Comparison of ENCODE assay signal across 8 cellular contexts in genomic region chr12:125183187-125184067, GRCh38. TPM values are rescaled to one million over a fixed set of nuclear protein-coding genes. Genes with fewer than 3 reads are reported as not detected.
DNase-seq lines count a peak whose midpoint lies in the region; ATAC-seq and TF ChIP-seq lines count a peak whose summit lies in the region.

No MANE protein-coding gene starts in this region.

- peaks cover 37% of the 10 kb centered on the region for H3K27me3 ChIP-seq in upper lobe of right lung

- TF ChIP-seq CTCF in upper lobe of right lung (IDR thresholded peaks at IDR 0.05), result peak; percentile 100

- ATAC-seq in GM21529 (IDR thresholded peaks at IDR 0.05; ENCODE audit: unreplicated experiment) (peak; percentile 77), upper lobe of right lung (peak; percentile 89)

- no peak overlapping the region for H3K27ac ChIP-seq in upper lobe of right lung

- H3K9me3 ChIP-seq in upper lobe of right lung, result no peaks in the 10 kb centered on the region

- H3K36me3 ChIP-seq in upper lobe of right lung, result no peaks in the 10 kb centered on the region

- peaks cover 16% of the 10 kb centered on the region for H3K4me1 ChIP-seq in upper lobe of right lung

- H3K4me3 ChIP-seq in Jurkat, Clone E6-1 (ENCODE audit: low read length), result no peak overlapping the region
- H3K4me3 ChIP-seq in upper lobe of right lung, result no peak overlapping the region

- DNase-seq in EH (ENCODE audit: low read depth), result peak; percentile 82
- peak; percentile 57 for DNase-seq in Jurkat, Clone E6-1 (ENCODE audit: low read depth, low spot score)
- peak; percentile 44 to 67 for DNase-seq in SHP77 (lab: John Stamatoyannopoulos, UW)
- DNase-seq in activated naive CD4-positive, alpha-beta T cell treated with Interleukin-2 at 50 U/mL for 16 hours, result peak; percentile 82
- DNase-seq in head of caudate nucleus, result peak; percentile 77 to 96 (median 92)
- DNase-seq in posterior cingulate gyrus, result peak; percentile 89 to 99 (median 92)
- DNase-seq in upper lobe of right lung, result peak; percentile 86

- intact Hi-C loops in head of caudate nucleus (cut with DNase I), result loop anchor here (10.0 kb wide), 2 partner anchors 151 to 221 kb away; no protein-coding TSS in a partner anchor
- intact Hi-C loops in posterior cingulate gyrus (cut with DNase I), result loop anchor here (2.0 to 10.0 kb wide), 3 partner anchors 149 to 1691 kb away; no protein-coding TSS in a partner anchor
- intact Hi-C loops in upper lobe of right lung (cut with DNase I), result loop anchor here (10.0 kb wide), 1 partner anchor 1691 kb away; no protein-coding TSS in a partner anchor

RNA-seq across cellular contexts. Expression of gene TMEM132B, which starts 2.8 kb away (rescaled TPM):
- not detected for polyA plus RNA-seq in Jurkat, Clone E6-1 (2012; ENCODE audit: insufficient read depth, insufficient read length)
- total RNA-seq in upper lobe of right lung, result 0.93 TPM
